ENCODE assay signal across 21 cellular contexts in the genomic region with DNA sequence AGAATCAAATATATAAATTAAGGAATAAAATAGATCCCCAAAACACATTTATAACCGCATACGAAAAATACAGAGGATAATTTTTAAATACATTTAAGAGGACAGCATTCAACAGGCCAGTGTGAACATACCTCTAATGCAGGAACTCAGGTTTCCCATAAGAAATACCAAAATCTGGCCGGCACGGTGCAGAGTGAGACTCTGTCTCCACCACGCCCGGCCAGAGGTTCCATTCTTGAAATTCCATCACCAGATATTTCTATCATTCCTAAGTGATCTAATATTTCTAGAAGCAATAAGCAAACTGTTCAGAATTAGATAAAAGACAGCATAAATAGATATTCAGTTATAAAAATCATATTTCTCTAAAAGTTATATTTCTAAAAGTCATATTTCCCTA. TPM values are rescaled to one million over a fixed set of nuclear protein-coding genes. Genes with fewer than 3 reads are reported as not detected.
"Had no signal": no experiment of that assay in that cellular context is flagged by ENCODE, and none has a peak within 500 bp of the region (broad histone marks: within the 10 kb centered on the region; RNA-seq: fewer than 3 reads in every experiment).

No MANE protein-coding gene starts in this region.

- FAIRE-seq: HTR-8/SVneo, K562 had no signal

- H3K27ac ChIP-seq: HL-60, SJSA1, SK-N-MC had no signal

- H3K36me3 ChIP-seq: SJSA1 had no signal

- DNase-seq: NCI-H1092, NCI-H1105 treated with DMSO at 0.1 percent for 48 hours, NCI-H1417 treated with DMSO at 0.1 percent for 48 hours, NCI-H146, NCI-H1694 treated with DMSO at 0.1 percent for 48 hours, NCI-H1930, NCI-H2081, NCI-H2107, NCI-H2227 treated with DMSO at 0.1 percent for 48 hours, NCI-H524, NCI-H526 treated with DMSO at 0.1 percent for 48 hours, NCI-H748 treated with DMSO at 0.1 percent for 48 hours, Right ventricle myocardium superior, RPMI8226, SIG-M5 had no signal

- H3K4me3 Mint-ChIP-seq: IgD-negative memory B cell had no signal

- H3K27me3 ChIP-seq: SJSA1 had no signal

- ATAC-seq: K562 had no signal

- H3K4me3 ChIP-seq: K562, SJSA1, SK-N-MC had no signal

- H3K4me1 ChIP-seq: SJSA1 had no signal

RNA-seq across cellular contexts. Expression of a gene that starts 30.2 kb away (rescaled TPM):
- total RNA-seq: SJSA1 had no signal
- polyA plus RNA-seq: K562 had no signal
